13 cellular contexts compared by ENCODE assay signal in the genomic region with DNA sequence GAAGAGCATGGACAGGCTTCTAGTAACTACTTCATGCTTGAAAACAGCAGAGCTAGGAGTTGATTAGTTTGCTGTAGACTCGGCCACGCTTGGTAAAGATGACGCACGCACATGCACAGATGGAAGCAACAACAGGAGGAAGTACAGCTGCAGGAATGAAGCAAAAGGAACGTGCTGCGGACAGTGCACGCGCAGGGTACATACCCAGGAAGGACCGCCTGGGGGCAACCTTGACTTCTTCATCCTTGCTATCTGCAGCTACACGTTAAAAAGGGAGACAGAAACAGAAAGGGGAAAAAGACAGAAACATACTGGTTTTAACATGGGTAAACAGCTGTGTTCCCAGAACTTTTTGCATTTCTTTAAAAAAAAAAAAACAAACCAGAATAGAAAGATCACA. TPM values are rescaled to one million over a fixed set of nuclear protein-coding genes. Genes with fewer than 3 reads are reported as not detected.
DNase-seq lines count a peak whose midpoint lies in the region; ATAC-seq and TF ChIP-seq lines count a peak whose summit lies in the region.
"Had no signal": no experiment of that assay in that cellular context is flagged by ENCODE, and none has a peak within 500 bp of the region (broad histone marks: within the 10 kb centered on the region; RNA-seq: fewer than 3 reads in every experiment).

No MANE protein-coding gene starts in this region.

- H3K27ac ChIP-seq in Peyer's patch (no peak overlapping the region), PC-9 (no peak overlapping the region)
- H3K27ac ChIP-seq: neutrophil had no signal

- H2AFZ ChIP-seq in PC-9 = no peak overlapping the region

- no TSS peak for BruUV-seq in PC-9 (replicated peaks; lab: Mats Ljungman, UMichigan)

- DNase-seq in GM03348 (ENCODE audit: low spot score) (peak; percentile 62), Peyer's patch (peak in 2 of 3 donors; percentile 60 to 65), Right ventricle myocardium superior (no peak), posterior vena cava (ENCODE audit: low spot score) (peak; percentile 62), GM20000 (ENCODE audit: low spot score) (no peak), PC-9 (no peak)
- DNase-seq: central memory CD4-positive, alpha-beta T cell; kidney glomerular epithelial cell; NCI-H187 had no signal

- H3K79me2 ChIP-seq in PC-9 (ENCODE audit: low read depth) = no peaks in the 10 kb centered on the region

- H3K4me1 ChIP-seq in Peyer's patch (peaks cover 0 to 14% (median 0%) of the 10 kb centered on the region in 4 donors), PC-9 (replicated peaks; ENCODE audit: insufficient read depth) (no peaks in the 10 kb centered on the region)

- TF ChIP-seq CTCF in Peyer's patch (IDR thresholded peaks at IDR 0.05) (peak in 3 of 6 experiments; percentile 29 to 44 (median 43)), GM20000 (IDR thresholded peaks at IDR 0.05; ENCODE audit: extremely low read depth, missing control alignments) (no peak), PC-9 (conservative IDR thresholded peaks at IDR 0.05) (no peak)

- POLR2A ChIA-PET in PC-9 (lab: Charles Lee; ENCODE audit: unreplicated experiment) = no interaction called here

- H3K9me3 ChIP-seq in Peyer's patch (peaks cover 0 to 25% (median 4%) of the 10 kb centered on the region in 4 donors), PC-9 (ENCODE audit: insufficient read depth, low read depth) (peaks cover 38% of the 10 kb centered on the region)

- H3K27me3 ChIP-seq in Peyer's patch (no peaks in the 10 kb centered on the region), PC-9 (ENCODE audit: insufficient read depth, low read depth) (no peaks in the 10 kb centered on the region)
- H3K27me3 ChIP-seq: neutrophil had no signal

- ATAC-seq in Right ventricle myocardium superior (ENCODE audit: poor library complexity) (peak; percentile 69), GM19328 (IDR thresholded peaks at IDR 0.05; ENCODE audit: unreplicated experiment) (no peak), GM21723 (IDR thresholded peaks at IDR 0.05; ENCODE audit: unreplicated experiment) (no peak)
- ATAC-seq: activated T-helper 17 cell treated with anti-CD3 and anti-CD28 coated beads, Interleukin-2, amount 50 U/mL, for 72 hours had no signal

- no peaks in the 10 kb centered on the region for H4K20me1 ChIP-seq in PC-9 (ENCODE audit: insufficient read depth)

- H3K36me3 ChIP-seq in Peyer's patch (peaks cover 0 to 23% (median 0%) of the 10 kb centered on the region in 3 donors), PC-9 (ENCODE audit: low read depth) (peaks cover 14% of the 10 kb centered on the region)

- no peak for TF ChIP-seq POLR2A in Peyer's patch (IDR thresholded peaks at IDR 0.05)

- CTCF ChIA-PET in PC-9 (lab: Charles Lee) = no interaction called here

- H3K9me2 ChIP-seq in PC-9 (ENCODE audit: insufficient read depth) = no peaks in the 10 kb centered on the region

- H3F3A ChIP-seq in PC-9 (ENCODE audit: insufficient read depth, low read depth) = no peaks in the 10 kb centered on the region

- intact Hi-C loops in Right ventricle myocardium superior (cut with DNase I) = no loop called here
- intact Hi-C loops in posterior vena cava (cut with DNase I) = no loop called here
- intact Hi-C loops in PC-9 (cut with micrococcal nuclease; ENCODE audit: unreplicated experiment) = no loop called here

- H3K4me2 ChIP-seq in PC-9 = no peak overlapping the region

- H3K4me3 ChIP-seq in Peyer's patch = no peak overlapping the region
- no peak overlapping the region for H3K4me3 ChIP-seq in PC-9

RNA-seq across cellular contexts. Expression of gene SLC66A2, which starts 17.7 kb away (rescaled TPM):
- total RNA-seq in Peyer's patch (10 to 100 TPM; 28.0 to 41.4 (median 34.9) TPM), Right ventricle myocardium superior (25.4 TPM), posterior vena cava (10 to 100 TPM; 32.0 to 36.8 TPM), PC-9 (2021) (24.3 and 28.0 TPM in 2 replicates)

RNA-seq across cellular contexts. Expression of gene HSBP1L1, which starts 30.7 kb away (rescaled TPM):
- total RNA-seq in Peyer's patch = 10 to 100 TPM; 14.9 to 64.9 (median 47.8) TPM
- total RNA-seq in Right ventricle myocardium superior = 13.8 TPM
- total RNA-seq in posterior vena cava = 1 to 10 TPM; 3.9 to 5.9 TPM
- total RNA-seq in PC-9 (2021) = 32.6 and 41.5 TPM in 2 replicates

RNA-seq across cellular contexts. Expression of gene TXNL4A, which starts 54.6 kb away (rescaled TPM):
- total RNA-seq in Peyer's patch (10 to 100 TPM; 14.0 to 44.5 (median 19.4) TPM), Right ventricle myocardium superior (78.2 TPM), posterior vena cava (10 to 100 TPM; 65.8 to 79.0 TPM), PC-9 (2021) (106 and 120 TPM in 2 replicates)

Comparison
In these comparisons a context has a peak if more than half of its experiments do, and no peak if none do; other contexts are left out.
1. DNase-seq: peak in GM03348 (single experiment), Peyer's patch (2 of 3) and posterior vena cava (single experiment); none in Right ventricle myocardium superior (single experiment), GM20000 (single experiment) and PC-9 (0 of 2).